In the genomic region with DNA sequence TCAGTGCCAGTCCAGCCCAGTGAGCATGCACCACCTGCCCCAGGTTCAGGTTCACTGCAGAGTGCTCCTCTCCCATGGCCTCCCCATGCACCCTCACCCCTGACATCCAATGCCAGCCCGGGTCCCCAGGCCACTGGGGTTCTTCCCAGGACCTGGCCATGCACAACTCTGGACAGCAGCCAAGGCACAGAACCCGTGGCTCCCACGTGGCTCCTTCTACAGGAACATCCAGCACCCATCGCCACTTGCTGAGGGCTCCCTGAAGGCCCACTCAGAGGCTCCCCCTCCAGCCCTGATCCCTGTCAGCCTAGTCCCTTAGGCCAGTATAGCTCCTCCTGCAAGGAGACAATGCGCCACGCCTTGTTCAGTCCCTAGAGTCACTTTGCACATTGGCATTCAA, we compare ENCODE assay signal across 3 cellular contexts.
"Had no signal": no experiment of that assay in that cellular context is flagged by ENCODE, and none has a peak within 500 bp of the region (broad histone marks: within the 10 kb centered on the region; RNA-seq: fewer than 3 reads in every experiment).

No MANE protein-coding gene starts in this region.

- ATAC-seq: GM12878 had no signal

- H3K4me3 ChIP-seq: GM12878 had no signal

- DNase-seq: GDM1, GF-D8 had no signal
